8 cellular contexts compared by ENCODE assay signal in genomic region chrX:154750301-154751120, GRCh38. TPM values are rescaled to one million over a fixed set of nuclear protein-coding genes. Genes with fewer than 3 reads are reported as not detected.
A peak's percentile ranks its signal among the peaks of the same experiment; 100 is the strongest.
DNase-seq lines count a peak whose midpoint lies in the region; ATAC-seq and TF ChIP-seq lines count a peak whose summit lies in the region.

GAB3 (minus strand) TSS chrX:154751077; CDS start chrX:154751025, 52 bp downstream.

- peak; percentile 23 for DNase-seq in DMS79 treated with DMSO at 0.1 percent for 48 hours (lab: John Stamatoyannopoulos, UW)
- no peak for DNase-seq in DMS79 (lab: John Stamatoyannopoulos, UW)
- no peak for DNase-seq in OCI-LY7 (ENCODE audit: low spot score)
- DNase-seq in activated naive CD8-positive, alpha-beta T cell treated with anti-CD3 and anti-CD28 coated beads, Interleukin-2, amount 50 U/mL, for 24 hours, result peak; percentile 43
- DNase-seq in hepatocyte (ENCODE audit: low spot score), result peak; percentile 47
- DNase-seq in sigmoid colon, result no peak
- no peak for DNase-seq in NCI-H510A treated with DMSO at 0.1 percent for 48 hours (lab: John Stamatoyannopoulos, UW)

- H3K27me3 ChIP-seq in hepatocyte (peaks cover 30% of the 10 kb centered on the region), sigmoid colon (no peaks in the 10 kb centered on the region)

- H3K4me3 ChIP-seq in OCI-LY7 (ENCODE audit: low read depth, low read length, poor library complexity, severe bottlenecking) (no peak within 1 kb of the TSS), hepatocyte (peak within 1 kb of the TSS; percentile 20), sigmoid colon (peak within 1 kb of the TSS; percentile 27 to 57 (median 53))

- CTCF ChIA-PET in OCI-LY7 (lab: Charles Lee; ENCODE audit: unreplicated experiment), result no interaction called here

- H3K27ac Mint-ChIP-seq in activated naive CD8-positive, alpha-beta T cell treated with anti-CD3 and anti-CD28 coated beads, Interleukin-2, amount 50 U/mL, for 24 hours, result peak within 1 kb of the TSS; percentile 64

- no peaks in the 10 kb centered on the region for H3K9me3 ChIP-seq in OCI-LY7 (ENCODE audit: low read length)
- H3K9me3 ChIP-seq in hepatocyte (ENCODE audit: low read depth), result no peaks in the 10 kb centered on the region
- no peaks in the 10 kb centered on the region for H3K9me3 ChIP-seq in sigmoid colon

- no peaks in the 10 kb centered on the region for H3K9me3 Mint-ChIP-seq in activated naive CD8-positive, alpha-beta T cell treated with anti-CD3 and anti-CD28 coated beads, Interleukin-2, amount 50 U/mL, for 24 hours

- POLR2A ChIA-PET in OCI-LY7 (lab: Charles Lee), result interaction anchor here (0.6 to 2.7 kb wide), 3 partner anchors 11 to 88 kb away, joined by 3 to 9 read pairs (median 3); no protein-coding TSS in a partner anchor

- no peak for TF ChIP-seq CTCF in OCI-LY7 (conservative IDR thresholded peaks at IDR 0.05; ENCODE audit: low read length)
- TF ChIP-seq CTCF in hepatocyte (IDR thresholded peaks at IDR 0.05; ENCODE audit: poor library complexity), result no peak
- TF ChIP-seq CTCF in sigmoid colon (IDR thresholded peaks at IDR 0.05), result no peak

- intact Hi-C loops in OCI-LY7 (cut with micrococcal nuclease; ENCODE audit: unreplicated experiment) (no loop called here), sigmoid colon (cut with DNase I) (no loop called here)

- peaks cover 27% of the 10 kb centered on the region for H3K4me1 Mint-ChIP-seq in activated naive CD8-positive, alpha-beta T cell treated with anti-CD3 and anti-CD28 coated beads, Interleukin-2, amount 50 U/mL, for 24 hours

- peak within 1 kb of the TSS; percentile 36; the same call in 1 of the 2 replicates for H3K4me2 ChIP-seq in OCI-LY7 (ENCODE audit: low read length)
- peak within 1 kb of the TSS; percentile 74 for H3K4me2 ChIP-seq in hepatocyte

- TF ChIP-seq EP300 in sigmoid colon (IDR thresholded peaks at IDR 0.05), result no peak

- H3K36me3 ChIP-seq in OCI-LY7 (ENCODE audit: insufficient read depth, low read length), result no peaks in the 10 kb centered on the region
- no peaks in the 10 kb centered on the region for H3K36me3 ChIP-seq in hepatocyte (replicated peaks; ENCODE audit: insufficient read depth, low read depth)
- H3K36me3 ChIP-seq in sigmoid colon, result no peaks in the 10 kb centered on the region

- H3K9me2 ChIP-seq in OCI-LY7 (ENCODE audit: insufficient read depth, low read length) (no peaks in the 10 kb centered on the region), hepatocyte (replicated peaks; ENCODE audit: insufficient read depth) (no peaks in the 10 kb centered on the region)

- H3K4me3 Mint-ChIP-seq in activated naive CD8-positive, alpha-beta T cell treated with anti-CD3 and anti-CD28 coated beads, Interleukin-2, amount 50 U/mL, for 24 hours, result peak within 1 kb of the TSS; percentile 73

- TF ChIP-seq POLR2A in sigmoid colon (IDR thresholded peaks at IDR 0.05), result no peak

- WGBS in hepatocyte (ENCODE audit: low lambda C conversion rate, missing lambda C conversion rate), result 41% methylated on average over 47 of the region's 81 CpGs
- WGBS in sigmoid colon, 2 donors, result 1% methylated on average over 81 of the region's 81 CpGs

- peak; percentile 53 for ATAC-seq in HG02840 (IDR thresholded peaks at IDR 0.05; ENCODE audit: low FRiP score, unreplicated experiment)
- ATAC-seq in activated naive CD8-positive, alpha-beta T cell treated with anti-CD3 and anti-CD28 coated beads, Interleukin-2, amount 50 U/mL, for 24 hours, result peak; percentile 77

- no TSS peak for BruUV-seq in OCI-LY7 (replicated peaks; lab: Mats Ljungman, UMichigan)

- H3K4me1 ChIP-seq in OCI-LY7 (ENCODE audit: insufficient read depth, low read length, poor library complexity, severe bottlenecking), result peaks cover 3% of the 10 kb centered on the region
- H3K4me1 ChIP-seq in hepatocyte (ENCODE audit: insufficient read depth), result no peaks in the 10 kb centered on the region
- H3K4me1 ChIP-seq in sigmoid colon, result peaks cover 0 to 14% (median 0%) of the 10 kb centered on the region in 4 donors

- H3K36me3 Mint-ChIP-seq in activated naive CD8-positive, alpha-beta T cell treated with anti-CD3 and anti-CD28 coated beads, Interleukin-2, amount 50 U/mL, for 24 hours (ENCODE audit: low read depth), result peaks cover 4% of the 10 kb centered on the region

- H3K79me2 ChIP-seq in OCI-LY7 (ENCODE audit: insufficient read depth, low read depth, low read length) (no peaks in the 10 kb centered on the region), hepatocyte (no peaks in the 10 kb centered on the region)

- H3K27ac ChIP-seq in OCI-LY7 (ENCODE audit: low read depth, low read length, poor library complexity, severe bottlenecking) (no peak within 1 kb of the TSS), hepatocyte (no peak within 1 kb of the TSS), sigmoid colon (peak within 1 kb of the TSS; percentile 63 to 76 (median 72))

- H4K20me1 ChIP-seq in OCI-LY7 (ENCODE audit: insufficient read depth, low read length), result no peaks in the 10 kb centered on the region
- H4K20me1 ChIP-seq in hepatocyte (ENCODE audit: insufficient read depth, poor library complexity, severe bottlenecking), result no peaks in the 10 kb centered on the region

- no peaks in the 10 kb centered on the region for H3K27me3 Mint-ChIP-seq in activated naive CD8-positive, alpha-beta T cell treated with anti-CD3 and anti-CD28 coated beads, Interleukin-2, amount 50 U/mL, for 24 hours

- H2AFZ ChIP-seq in OCI-LY7 (ENCODE audit: low read length) (no peak within 1 kb of the TSS), hepatocyte (peak within 1 kb of the TSS; percentile 45)

RNA-seq across cellular contexts. Expression of gene GAB3, which starts in this region (rescaled TPM):
- total RNA-seq in OCI-LY7 (2014; rRNA removed; shearing (Covaris generic)), result 0.09 TPM in 1 of 2 replicates, not detected in the other
- total RNA-seq in OCI-LY7 (2022) (0.38 and 0.53 TPM in 2 replicates), hepatocyte (0.44 and 0.50 TPM in 2 replicates), sigmoid colon (1 to 10 TPM; 2.0 to 5.5 (median 4.1) TPM)
- polyA plus RNA-seq in hepatocyte (0.21 and 0.50 TPM in 2 replicates), sigmoid colon (1 to 10 TPM in 1 of 3 donors, under 1 TPM in 2; 0.46 to 2.5 (median 0.60) TPM)

Comparison
In these comparisons a context has a peak if more than half of its experiments do, and no peak if none do; other contexts are left out.
1. DNase-seq: peak in DMS79 treated with DMSO at 0.1 percent for 48 hours (single experiment) and activated naive CD8-positive, alpha-beta T cell treated with anti-CD3 and anti-CD28 coated beads, Interleukin-2, amount 50 U/mL, for 24 hours (single experiment); none in DMS79 (single experiment), OCI-LY7 (single experiment), sigmoid colon (single experiment) and NCI-H510A treated with DMSO at 0.1 percent for 48 hours (single experiment).
2. Peak in DNase-seq, H3K4me3 ChIP-seq and H3K4me2 ChIP-seq in hepatocyte; RNA of the gene not detected or under 1 TPM.
3. H3K27ac ChIP-seq: peak in sigmoid colon (4 of 4); none in OCI-LY7 (single experiment) and hepatocyte (single experiment).